ENCODE assay signal across 1 cellular context in genomic region chr18:23384778-23385736, GRCh38.
TF ChIP-seq lines count a peak whose summit lies in the region.

No MANE protein-coding gene starts in this region.

TF ChIP-seq in HepG2, 621 proteins besides CTCF, POLR2A, EP300 and RAD21 (continued from another document and continues in another):
- TF ChIP-seq AHDC1 (CRISPR knock-in tag; IDR thresholded peaks at IDR 0.05; ENCODE audit: borderline replicate concordance) (peak; percentile 95), ZNF775 (CRISPR knock-in tag; IDR thresholded peaks at IDR 0.05; ENCODE audit: borderline replicate concordance) (no peak), RXRB (CRISPR knock-in tag; IDR thresholded peaks at IDR 0.05; ENCODE audit: borderline replicate concordance) (peak; percentile 90), DRAP1 (CRISPR knock-in tag; IDR thresholded peaks at IDR 0.05) (peak; percentile 16; the same call in 1 of the 2 replicates), FOXA1 (IDR thresholded peaks at IDR 0.05) (no peak), FOXA1 (CRISPR knock-in tag; IDR thresholded peaks at IDR 0.05) (peak; percentile 97), CC2D1A (CRISPR knock-in tag; IDR thresholded peaks at IDR 0.05) (no peak), SKIL (CRISPR knock-in tag; IDR thresholded peaks at IDR 0.05; ENCODE audit: borderline replicate concordance) (peak; percentile 70), ZNF510 (CRISPR knock-in tag; IDR thresholded peaks at IDR 0.05; ENCODE audit: low read depth) (no peak), ZSCAN29 (CRISPR knock-in tag; conservative IDR thresholded peaks at IDR 0.05) (no peak), ZKSCAN5 (CRISPR knock-in tag; IDR thresholded peaks at IDR 0.05) (no peak), GLMP (CRISPR knock-in tag; IDR thresholded peaks at IDR 0.05; ENCODE audit: borderline replicate concordance) (no peak), FLYWCH1 (CRISPR knock-in tag; IDR thresholded peaks at IDR 0.05) (no peak), HOXA7 (CRISPR knock-in tag; IDR thresholded peaks at IDR 0.05) (no peak), EEA1 (CRISPR knock-in tag; IDR thresholded peaks at IDR 0.05; ENCODE audit: borderline replicate concordance) (no peak), ZBTB7A (CRISPR knock-in tag; IDR thresholded peaks at IDR 0.05) (no peak), ZNF331 (CRISPR knock-in tag; IDR thresholded peaks at IDR 0.05) (peak; percentile 47; the same call in 1 of the 2 replicates), NCOR1 (IDR thresholded peaks at IDR 0.05; ENCODE audit: borderline replicate concordance, low read length) (0 out of 2 replicates have a peak, but pooled peaks have one; percentile 40), NR2F6 (IDR thresholded peaks at IDR 0.05) (peak; percentile 58; the same call in 1 of the 2 replicates), NR2F6 (CRISPR knock-in tag; IDR thresholded peaks at IDR 0.05) (peak; percentile 85), HMG20A (CRISPR knock-in tag; IDR thresholded peaks at IDR 0.05; ENCODE audit: borderline replicate concordance) (peak; percentile 72; the same call in 1 of the 2 replicates), SCMH1 (CRISPR knock-in tag; IDR thresholded peaks at IDR 0.05; ENCODE audit: borderline replicate concordance) (no peak), ZNF713 (CRISPR knock-in tag; IDR thresholded peaks at IDR 0.05) (0 out of 2 replicates have a peak, but pooled peaks have one; percentile 70), BCL6 (CRISPR knock-in tag; IDR thresholded peaks at IDR 0.05) (peak; percentile 44; the same call in 1 of the 2 replicates), KDM6A (CRISPR knock-in tag; IDR thresholded peaks at IDR 0.05; ENCODE audit: low read depth) (peak; percentile 87), AKNA (CRISPR knock-in tag; IDR thresholded peaks at IDR 0.05; ENCODE audit: borderline replicate concordance) (no peak), YY1 (IDR thresholded peaks at IDR 0.05; ENCODE audit: insufficient read depth, insufficient replicate concordance, low read depth, low read length) (peak; percentile 52), MEIS2 (CRISPR knock-in tag; IDR thresholded peaks at IDR 0.05) (peak; percentile 89)
- TF ChIP-seq, protein P1, sequence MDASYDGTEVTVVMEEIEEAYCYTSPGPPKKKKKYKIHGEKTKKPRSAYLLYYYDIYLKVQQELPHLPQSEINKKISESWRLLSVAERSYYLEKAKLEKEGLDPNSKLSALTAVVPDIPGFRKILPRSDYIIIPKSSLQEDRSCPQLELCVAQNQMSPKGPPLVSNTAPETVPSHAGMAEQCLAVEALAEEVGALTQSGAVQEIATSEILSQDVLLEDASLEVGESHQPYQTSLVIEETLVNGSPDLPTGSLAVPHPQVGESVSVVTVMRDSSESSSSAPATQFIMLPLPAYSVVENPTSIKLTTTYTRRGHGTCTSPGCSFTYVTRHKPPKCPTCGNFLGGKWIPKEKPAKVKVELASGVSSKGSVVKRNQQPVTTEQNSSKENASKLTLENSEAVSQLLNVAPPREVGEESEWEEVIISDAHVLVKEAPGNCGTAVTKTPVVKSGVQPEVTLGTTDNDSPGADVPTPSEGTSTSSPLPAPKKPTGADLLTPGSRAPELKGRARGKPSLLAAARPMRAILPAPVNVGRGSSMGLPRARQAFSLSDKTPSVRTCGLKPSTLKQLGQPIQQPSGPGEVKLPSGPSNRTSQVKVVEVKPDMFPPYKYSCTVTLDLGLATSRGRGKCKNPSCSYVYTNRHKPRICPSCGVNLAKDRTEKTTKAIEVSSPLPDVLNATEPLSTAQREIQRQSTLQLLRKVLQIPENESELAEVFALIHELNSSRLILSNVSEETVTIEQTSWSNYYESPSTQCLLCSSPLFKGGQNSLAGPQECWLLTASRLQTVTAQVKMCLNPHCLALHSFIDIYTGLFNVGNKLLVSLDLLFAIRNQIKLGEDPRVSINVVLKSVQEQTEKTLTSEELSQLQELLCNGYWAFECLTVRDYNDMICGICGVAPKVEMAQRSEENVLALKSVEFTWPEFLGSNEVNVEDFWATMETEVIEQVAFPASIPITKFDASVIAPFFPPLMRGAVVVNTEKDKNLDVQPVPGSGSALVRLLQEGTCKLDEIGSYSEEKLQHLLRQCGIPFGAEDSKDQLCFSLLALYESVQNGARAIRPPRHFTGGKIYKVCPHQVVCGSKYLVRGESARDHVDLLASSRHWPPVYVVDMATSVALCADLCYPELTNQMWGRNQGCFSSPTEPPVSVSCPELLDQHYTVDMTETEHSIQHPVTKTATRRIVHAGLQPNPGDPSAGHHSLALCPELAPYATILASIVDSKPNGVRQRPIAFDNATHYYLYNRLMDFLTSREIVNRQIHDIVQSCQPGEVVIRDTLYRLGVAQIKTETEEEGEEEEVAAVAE (CRISPR knock-in tag; IDR thresholded peaks at IDR 0.05; ENCODE audit: borderline replicate concordance), result no peak
- TF ChIP-seq, protein P2, sequence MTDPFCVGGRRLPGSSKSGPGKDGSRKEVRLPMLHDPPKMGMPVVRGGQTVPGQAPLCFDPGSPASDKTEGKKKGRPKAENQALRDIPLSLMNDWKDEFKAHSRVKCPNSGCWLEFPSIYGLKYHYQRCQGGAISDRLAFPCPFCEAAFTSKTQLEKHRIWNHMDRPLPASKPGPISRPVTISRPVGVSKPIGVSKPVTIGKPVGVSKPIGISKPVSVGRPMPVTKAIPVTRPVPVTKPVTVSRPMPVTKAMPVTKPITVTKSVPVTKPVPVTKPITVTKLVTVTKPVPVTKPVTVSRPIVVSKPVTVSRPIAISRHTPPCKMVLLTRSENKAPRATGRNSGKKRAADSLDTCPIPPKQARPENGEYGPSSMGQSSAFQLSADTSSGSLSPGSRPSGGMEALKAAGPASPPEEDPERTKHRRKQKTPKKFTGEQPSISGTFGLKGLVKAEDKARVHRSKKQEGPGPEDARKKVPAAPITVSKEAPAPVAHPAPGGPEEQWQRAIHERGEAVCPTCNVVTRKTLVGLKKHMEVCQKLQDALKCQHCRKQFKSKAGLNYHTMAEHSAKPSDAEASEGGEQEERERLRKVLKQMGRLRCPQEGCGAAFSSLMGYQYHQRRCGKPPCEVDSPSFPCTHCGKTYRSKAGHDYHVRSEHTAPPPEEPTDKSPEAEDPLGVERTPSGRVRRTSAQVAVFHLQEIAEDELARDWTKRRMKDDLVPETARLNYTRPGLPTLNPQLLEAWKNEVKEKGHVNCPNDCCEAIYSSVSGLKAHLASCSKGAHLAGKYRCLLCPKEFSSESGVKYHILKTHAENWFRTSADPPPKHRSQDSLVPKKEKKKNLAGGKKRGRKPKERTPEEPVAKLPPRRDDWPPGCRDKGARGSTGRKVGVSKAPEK (CRISPR knock-in tag; IDR thresholded peaks at IDR 0.05; ENCODE audit: borderline replicate concordance), result peak; percentile 76; the same call in 1 of the 2 replicates
- TF ChIP-seq, protein P3, sequence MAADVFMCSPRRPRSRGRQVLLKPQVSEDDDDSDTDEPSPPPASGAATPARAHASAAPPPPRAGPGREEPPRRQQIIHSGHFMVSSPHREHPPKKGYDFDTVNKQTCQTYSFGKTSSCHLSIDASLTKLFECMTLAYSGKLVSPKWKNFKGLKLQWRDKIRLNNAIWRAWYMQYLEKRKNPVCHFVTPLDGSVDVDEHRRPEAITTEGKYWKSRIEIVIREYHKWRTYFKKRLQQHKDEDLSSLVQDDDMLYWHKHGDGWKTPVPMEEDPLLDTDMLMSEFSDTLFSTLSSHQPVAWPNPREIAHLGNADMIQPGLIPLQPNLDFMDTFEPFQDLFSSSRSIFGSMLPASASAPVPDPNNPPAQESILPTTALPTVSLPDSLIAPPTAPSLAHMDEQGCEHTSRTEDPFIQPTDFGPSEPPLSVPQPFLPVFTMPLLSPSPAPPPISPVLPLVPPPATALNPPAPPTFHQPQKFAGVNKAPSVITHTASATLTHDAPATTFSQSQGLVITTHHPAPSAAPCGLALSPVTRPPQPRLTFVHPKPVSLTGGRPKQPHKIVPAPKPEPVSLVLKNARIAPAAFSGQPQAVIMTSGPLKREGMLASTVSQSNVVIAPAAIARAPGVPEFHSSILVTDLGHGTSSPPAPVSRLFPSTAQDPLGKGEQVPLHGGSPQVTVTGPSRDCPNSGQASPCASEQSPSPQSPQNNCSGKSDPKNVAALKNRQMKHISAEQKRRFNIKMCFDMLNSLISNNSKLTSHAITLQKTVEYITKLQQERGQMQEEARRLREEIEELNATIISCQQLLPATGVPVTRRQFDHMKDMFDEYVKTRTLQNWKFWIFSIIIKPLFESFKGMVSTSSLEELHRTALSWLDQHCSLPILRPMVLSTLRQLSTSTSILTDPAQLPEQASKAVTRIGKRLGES (CRISPR knock-in tag; IDR thresholded peaks at IDR 0.05; ENCODE audit: borderline replicate concordance), result no peak
